Comparison of ENCODE assay signal across 1 cellular context in genomic region chr20:36152266-36152665, GRCh38.
TF ChIP-seq lines count a peak whose summit lies in the region.

No MANE protein-coding gene starts in this region.

TF ChIP-seq in HepG2, 621 proteins besides CTCF, POLR2A, EP300 and RAD21:
- TF ChIP-seq ZNF407 (CRISPR knock-in tag; IDR thresholded peaks at IDR 0.05; ENCODE audit: not compliant biosample characterization), result no peak
- no peak for TF ChIP-seq RXRB (CRISPR knock-in tag; IDR thresholded peaks at IDR 0.05; ENCODE audit: borderline replicate concordance)
- TF ChIP-seq ADNP (CRISPR knock-in tag; IDR thresholded peaks at IDR 0.05), result no peak
- no peak for TF ChIP-seq ZSCAN29 (CRISPR knock-in tag; conservative IDR thresholded peaks at IDR 0.05)
- TF ChIP-seq IRF2 (CRISPR knock-in tag; IDR thresholded peaks at IDR 0.05), result peak; percentile 13; the same call in 1 of the 2 replicates
- 0 out of 2 replicates have a peak, but pooled peaks have one; percentile 11 for TF ChIP-seq DRAP1 (CRISPR knock-in tag; IDR thresholded peaks at IDR 0.05)
